ENCODE assay signal across 9 cellular contexts in genomic region chr14:35458442-35458841, GRCh38.
"Had no signal": no experiment of that assay in that cellular context is flagged by ENCODE, and none has a peak within 500 bp of the region (broad histone marks: within the 10 kb centered on the region; RNA-seq: fewer than 3 reads in every experiment).

No MANE protein-coding gene starts in this region.

- DNase-seq: H9, HCEC 1CT, HFFc6, IMR-90 had no signal

- H3K4me2 ChIP-seq: GM23338 had no signal

- H3K4me3 ChIP-seq: GM23338, K562 had no signal

- H3K27ac ChIP-seq: HL-60 had no signal

- H2AFZ ChIP-seq: GM23338 had no signal

- FAIRE-seq: H1, H54, K562 had no signal

- ATAC-seq: GM23338, K562 had no signal
